ENCODE assay signal across 7 cellular contexts in genomic region chr11:122069946-122070345, GRCh38. TPM values are rescaled to one million over a fixed set of nuclear protein-coding genes. Genes with fewer than 3 reads are reported as not detected.
DNase-seq lines count a peak whose midpoint lies in the region; ATAC-seq and TF ChIP-seq lines count a peak whose summit lies in the region.

No MANE protein-coding gene starts in this region.

- no peak for TF ChIP-seq CTCF in GM23338 (conservative IDR thresholded peaks at IDR 0.05; ENCODE audit: low read depth in 2 of 2)
- no peak for TF ChIP-seq CTCF in endothelial cell (IDR thresholded peaks at IDR 0.05; ENCODE audit: unreplicated experiment)
- no peak for TF ChIP-seq CTCF in neural crest cell (conservative IDR thresholded peaks at IDR 0.05)

- H3F3A ChIP-seq in GM23338 (replicated peaks; ENCODE audit: low read depth): no peaks in the 10 kb centered on the region

- peaks cover 2% of the 10 kb centered on the region; the same call in 1 of the 3 replicates for H3K36me3 Mint-ChIP-seq in GM23338 (ENCODE audit: low read depth)
- H3K36me3 Mint-ChIP-seq in endothelial cell (ENCODE audit: low read depth, unreplicated experiment): peaks cover 5% of the 10 kb centered on the region
- H3K36me3 Mint-ChIP-seq in neural crest cell (ENCODE audit: low read depth): no peaks in the 10 kb centered on the region

- H2AFZ ChIP-seq in GM23338: no peak overlapping the region

- H3K36me3 ChIP-seq in GM23338 (ENCODE audit: insufficient read depth): no peaks in the 10 kb centered on the region; the same call in 1 of the 2 replicates

- no peak overlapping the region for H3K4me2 ChIP-seq in GM23338

- H3K4me3 Mint-ChIP-seq in GM23338: no peak overlapping the region
- H3K4me3 Mint-ChIP-seq in endothelial cell (ENCODE audit: unreplicated experiment): no peak overlapping the region
- peak overlapping the region; percentile 73 for H3K4me3 Mint-ChIP-seq in neural crest cell

- H3K79me2 ChIP-seq in GM23338 (replicated peaks; ENCODE audit: insufficient read depth): no peaks in the 10 kb centered on the region

- H3K4me1 Mint-ChIP-seq in GM23338 (peaks cover 6% of the 10 kb centered on the region; the same call in 2 of the 3 replicates), endothelial cell (ENCODE audit: unreplicated experiment) (peaks cover 2% of the 10 kb centered on the region), neural crest cell (peaks cover 49% of the 10 kb centered on the region)

- no peaks in the 10 kb centered on the region for H3K27me3 ChIP-seq in GM23338 (ENCODE audit: insufficient read depth)

- DNase-seq in GM23338 (ENCODE audit: low spot score) (peak; percentile 49), NCI-H226 (peak; percentile 65), endothelial cell (ENCODE audit: low spot score) (peak; percentile 57), neural crest cell (ENCODE audit: low read depth, low spot score) (peak; percentile 64), ureter (ENCODE audit: low spot score) (no peak)
- DNase-seq in activated CD8-positive, alpha-beta memory T cell treated with anti-CD3 and anti-CD28 coated beads, Interleukin-2, amount 50 U/mL, for 4 hours: no peak

- H3K9me3 Mint-ChIP-seq in GM23338 (peaks cover 4% of the 10 kb centered on the region; the same call in 2 of the 3 replicates), endothelial cell (ENCODE audit: unreplicated experiment) (no peaks in the 10 kb centered on the region), neural crest cell (peaks cover 3% of the 10 kb centered on the region)

- H3K27ac Mint-ChIP-seq in GM23338: no peak overlapping the region
- H3K27ac Mint-ChIP-seq in endothelial cell (ENCODE audit: unreplicated experiment): peak overlapping the region; percentile 87
- H3K27ac Mint-ChIP-seq in neural crest cell (ENCODE audit: unreplicated experiment): peak overlapping the region; percentile 58

- H3K27ac ChIP-seq in GM23338 (ENCODE audit: low read depth): no peak overlapping the region

- H3K4me1 ChIP-seq in GM23338 (ENCODE audit: insufficient read depth): peaks cover 5% of the 10 kb centered on the region; the same call in 1 of the 2 replicates

- H3K27me3 Mint-ChIP-seq in GM23338 (ENCODE audit: insufficient read depth, low read depth, poor library complexity): no peaks in the 10 kb centered on the region
- no peaks in the 10 kb centered on the region for H3K27me3 Mint-ChIP-seq in endothelial cell (ENCODE audit: unreplicated experiment)
- H3K27me3 Mint-ChIP-seq in neural crest cell (ENCODE audit: low read depth): peaks cover 3% of the 10 kb centered on the region

- H3K9me2 ChIP-seq in GM23338 (ENCODE audit: insufficient read depth): no peaks in the 10 kb centered on the region

- H3K4me3 ChIP-seq in GM23338: no peak overlapping the region

- ATAC-seq in GM23338 (peak; percentile 45; the same call in 1 of the 3 replicates), GM18870 (IDR thresholded peaks at IDR 0.05; ENCODE audit: unreplicated experiment) (no peak)

- H4K20me1 ChIP-seq in GM23338 (replicated peaks; ENCODE audit: insufficient read depth): no peaks in the 10 kb centered on the region

TF ChIP-seq in GM23338, 12 proteins besides CTCF, POLR2A, EP300 and RAD21:
- no peak for TF ChIP-seq EZH2phosphoT487 (IDR thresholded peaks at IDR 0.05; ENCODE audit: unreplicated experiment)
- no peak for TF ChIP-seq ZNF462 (CRISPR knock-in tag; IDR thresholded peaks at IDR 0.05)
- TF ChIP-seq NANOG (IDR thresholded peaks at IDR 0.05; ENCODE audit: borderline replicate concordance): no peak
- TF ChIP-seq EZH2 (IDR thresholded peaks at IDR 0.05; ENCODE audit: low read depth, unreplicated experiment): no peak
- no peak for TF ChIP-seq CREB1 (CRISPR knock-in tag; IDR thresholded peaks at IDR 0.05; ENCODE audit: low read depth)
- no peak for TF ChIP-seq STAT1 (IDR thresholded peaks at IDR 0.05; ENCODE audit: unreplicated experiment)
- TF ChIP-seq ZNF114 (CRISPR knock-in tag; IDR thresholded peaks at IDR 0.05): no peak
- no peak for TF ChIP-seq JUNB (IDR thresholded peaks at IDR 0.05; ENCODE audit: unreplicated experiment)

RNA-seq across cellular contexts. Expression of gene BLID, which starts 46.1 kb away (rescaled TPM):
- total RNA-seq in GM23338 (2014; rRNA removed; shearing (Covaris generic)): not detected in 2 replicates
- polyA plus RNA-seq in GM23338 (2016; fragmentation: Nextera tagmentation; extraction: Ambion mirVana): not detected in 2 replicates
- not detected for total RNA-seq in endothelial cell (ENCODE audit: unreplicated experiment)
- total RNA-seq in neural crest cell: not detected in 2 replicates
- total RNA-seq in ureter: 2.6 TPM

Comparison
In these comparisons a context has a peak if more than half of its experiments do, and no peak if none do; other contexts are left out.
1. DNase-seq: peak in GM23338 (single experiment), NCI-H226 (single experiment), endothelial cell (single experiment) and neural crest cell (single experiment); none in ureter (single experiment) and activated CD8-positive, alpha-beta memory T cell treated with anti-CD3 and anti-CD28 coated beads, Interleukin-2, amount 50 U/mL, for 4 hours (single experiment).